13 cellular contexts compared by ENCODE assay signal in genomic region chr11:121763526-121763925, GRCh38.
DNase-seq lines count a peak whose midpoint lies in the region; ATAC-seq and TF ChIP-seq lines count a peak whose summit lies in the region.
"Had no signal": no experiment of that assay in that cellular context is flagged by ENCODE, and none has a peak within 500 bp of the region (broad histone marks: within the 10 kb centered on the region; RNA-seq: fewer than 3 reads in every experiment).

No MANE protein-coding gene starts in this region.

- H2AFZ ChIP-seq in hepatocyte = no peak overlapping the region

- H3K36me3 Mint-ChIP-seq in T-helper 17 cell (ENCODE audit: low read depth) = no peaks in the 10 kb centered on the region

- peaks cover 12% of the 10 kb centered on the region for H3K27me3 Mint-ChIP-seq in T-helper 17 cell

- H3K9me3 ChIP-seq in hepatocyte (ENCODE audit: low read depth) = no peaks in the 10 kb centered on the region
- H3K9me3 ChIP-seq in T-helper 17 cell (ENCODE audit: control insufficient read depth, low read length, poor library complexity, severe bottlenecking) = no peaks in the 10 kb centered on the region
- H3K9me3 ChIP-seq: stomach had no signal

- no peaks in the 10 kb centered on the region for H3K36me3 ChIP-seq in hepatocyte (replicated peaks; ENCODE audit: insufficient read depth, low read depth)
- H3K36me3 ChIP-seq: stomach had no signal

- ATAC-seq in GM18873 (IDR thresholded peaks at IDR 0.05; ENCODE audit: low FRiP score, unreplicated experiment) (peak; percentile 78), GM21786 (IDR thresholded peaks at IDR 0.05; ENCODE audit: unreplicated experiment) (peak; percentile 57), HG03342 (IDR thresholded peaks at IDR 0.05; ENCODE audit: unreplicated experiment) (peak; percentile 73), T-helper 17 cell (no peak)

- no peak for TF ChIP-seq CTCF in hepatocyte (IDR thresholded peaks at IDR 0.05; ENCODE audit: poor library complexity)

- H3K27ac Mint-ChIP-seq in T-helper 17 cell = no peak overlapping the region

- no peaks in the 10 kb centered on the region for H3K79me2 ChIP-seq in hepatocyte

- H3K27ac ChIP-seq in hepatocyte = peak overlapping the region; percentile 54
- H3K27ac ChIP-seq: foreskin keratinocyte, stomach had no signal

- H3K4me1 Mint-ChIP-seq in T-helper 17 cell = no peaks in the 10 kb centered on the region

- H3K27me3 ChIP-seq in hepatocyte = no peaks in the 10 kb centered on the region

- DNase-seq in hepatocyte (ENCODE audit: low spot score) = no peak
- no peak for DNase-seq in NCI-H1694 treated with DMSO at 0.1 percent for 48 hours (lab: John Stamatoyannopoulos, UW)
- DNase-seq in T-helper 17 cell = no peak
- no peak for DNase-seq in H4 (ENCODE audit: low spot score)
- no peak for DNase-seq in SK-N-DZ (ENCODE audit: low spot score)
- DNase-seq: cerebellar nuclear complex, DND-41, small intestine, stomach had no signal

- no peaks in the 10 kb centered on the region for H3K9me2 ChIP-seq in hepatocyte (replicated peaks; ENCODE audit: insufficient read depth)

- peak overlapping the region; percentile 44 for H3K4me2 ChIP-seq in hepatocyte

- no peak overlapping the region for H3K4me3 ChIP-seq in hepatocyte
- H3K4me3 ChIP-seq: stomach had no signal

- H3K4me3 Mint-ChIP-seq in T-helper 17 cell = no peak overlapping the region

- 67% methylated on average over 3 of the region's 3 CpGs for WGBS in hepatocyte (ENCODE audit: low lambda C conversion rate, missing lambda C conversion rate)

- H4K20me1 ChIP-seq in hepatocyte (ENCODE audit: insufficient read depth, poor library complexity, severe bottlenecking) = no peaks in the 10 kb centered on the region

- H3K4me1 ChIP-seq in hepatocyte (ENCODE audit: insufficient read depth) = peaks cover 23% of the 10 kb centered on the region
- H3K4me1 ChIP-seq: foreskin keratinocyte had no signal
